ENCODE assay signal across 12 cellular contexts in genomic region chr12:1041478-1041877, GRCh38. TPM values are rescaled to one million over a fixed set of nuclear protein-coding genes. Genes with fewer than 3 reads are reported as not detected.
DNase-seq lines count a peak whose midpoint lies in the region; ATAC-seq and TF ChIP-seq lines count a peak whose summit lies in the region.
"Had no signal": no experiment of that assay in that cellular context is flagged by ENCODE, and none has a peak within 500 bp of the region (broad histone marks: within the 10 kb centered on the region; RNA-seq: fewer than 3 reads in every experiment).

No MANE protein-coding gene starts in this region.

- BruUV-seq in PC-3 (replicated peaks; lab: Mats Ljungman, UMichigan): no TSS peak

- no peak overlapping the region for H3K4me3 Mint-ChIP-seq in osteocyte (ENCODE audit: unreplicated experiment)
- H3K4me3 Mint-ChIP-seq: CD14-positive monocyte had no signal

- H3K9me2 ChIP-seq in PC-3 (replicated peaks; ENCODE audit: low read length): no peaks in the 10 kb centered on the region

- H3K27me3 Mint-ChIP-seq in osteocyte (ENCODE audit: unreplicated experiment): no peaks in the 10 kb centered on the region

- no peak overlapping the region for H2AFZ ChIP-seq in PC-3 (ENCODE audit: low read length)

- H3K79me2 ChIP-seq in PC-3 (ENCODE audit: low read length): peaks cover 12% of the 10 kb centered on the region; the same call in 1 of the 2 replicates

- CTCF ChIA-PET in PC-3 (lab: Charles Lee): interaction anchor here (0.8 kb wide), 1 partner anchor 51 kb away, joined by 7 read pairs; no protein-coding TSS in a partner anchor

- peaks cover 9% of the 10 kb centered on the region for H3K36me3 Mint-ChIP-seq in osteocyte (ENCODE audit: unreplicated experiment)

- no peak overlapping the region for H3K9ac ChIP-seq in PC-3 (ENCODE audit: low read length)

- H3K36me3 ChIP-seq in PC-3 (ENCODE audit: low read depth, low read length): no peaks in the 10 kb centered on the region

- H3K4me1 ChIP-seq in PC-3 (ENCODE audit: insufficient read depth, low read length): peaks cover 35% of the 10 kb centered on the region

- intact Hi-C loops in PC-3 (cut with micrococcal nuclease): loop anchor here (5.0 to 10.0 kb wide), 2 partner anchors 49 to 53 kb away; partner anchors contain the start of gene ERC1

- peak overlapping the region; percentile 31 for H3K27ac Mint-ChIP-seq in osteocyte (ENCODE audit: unreplicated experiment)

- POLR2A ChIA-PET in PC-3 (lab: Charles Lee; ENCODE audit: unreplicated experiment): no interaction called here

- peak; percentile 36 for TF ChIP-seq CTCF in PC-3 (conservative IDR thresholded peaks at IDR 0.05; ENCODE audit: low read depth, low read length)
- no peak for TF ChIP-seq CTCF in fibroblast of villous mesenchyme (IDR thresholded peaks at IDR 0.05; ENCODE audit: insufficient read depth, low read depth, low read length)
- TF ChIP-seq CTCF in osteocyte (IDR thresholded peaks at IDR 0.05): no peak
- no peak for TF ChIP-seq CTCF in GM20000 (IDR thresholded peaks at IDR 0.05; ENCODE audit: extremely low read depth, missing control alignments)

- H3K27ac ChIP-seq in PC-3 (ENCODE audit: low read length): no peak overlapping the region
- H3K27ac ChIP-seq: 22Rv1 had no signal

- H3K4me3 ChIP-seq in PC-3 (ENCODE audit: low read length) (no peak overlapping the region), fibroblast of villous mesenchyme (ENCODE audit: low read depth, low read length) (no peak overlapping the region)

- DNase-seq in ELR (ENCODE audit: low read depth) (peak; percentile 19), PC-3 (peak; percentile 46), fibroblast of villous mesenchyme (ENCODE audit: low read depth) (peak; percentile 21), osteocyte (ENCODE audit: extremely low spot score, unreplicated experiment) (no peak), middle frontal gyrus (ENCODE audit: extremely low spot score, low spot score) (no peak), GM20000 (ENCODE audit: low spot score) (no peak), RPMI8226 (no peak)
- no peak for DNase-seq in NK-92 treated with Interleukin-12 subunit alpha and Interleukin-12 subunit beta, amount 100 ng/mL, for 24 hours (lab: John Stamatoyannopoulos, UW)
- DNase-seq: IMR-90, KBM-7 had no signal

- H3K4me2 ChIP-seq in PC-3 (ENCODE audit: low read length): no peak overlapping the region

- H4K20me1 ChIP-seq in PC-3 (ENCODE audit: low read length): no peaks in the 10 kb centered on the region

- peaks cover 9% of the 10 kb centered on the region for H3F3A ChIP-seq in PC-3 (ENCODE audit: low read length, unreplicated experiment)

- ATAC-seq in PC-3: peak; percentile 67

- H3K9me3 Mint-ChIP-seq in osteocyte (ENCODE audit: unreplicated experiment): no peaks in the 10 kb centered on the region
- H3K9me3 Mint-ChIP-seq: CD14-positive monocyte had no signal

- peaks cover 32% of the 10 kb centered on the region for H3K4me1 Mint-ChIP-seq in osteocyte (ENCODE audit: unreplicated experiment)
- H3K4me1 Mint-ChIP-seq: CD14-positive monocyte had no signal

- H3K27me3 ChIP-seq in PC-3 (ENCODE audit: low read length): no peaks in the 10 kb centered on the region

- no peaks in the 10 kb centered on the region for H3K9me3 ChIP-seq in PC-3 (ENCODE audit: low read length)

RNA-seq across cellular contexts. Expression of gene ERC1, which starts 50.5 kb away (rescaled TPM):
- total RNA-seq in PC-3 (2014; rRNA removed) (12.3 and 16.0 TPM in 2 replicates), fibroblast of villous mesenchyme (41.9 and 49.7 TPM in 2 replicates), osteocyte (79.5 and 83.9 TPM in 2 replicates)

Comparison
In these comparisons a context has a peak if more than half of its experiments do, and no peak if none do; other contexts are left out.
1. DNase-seq: peak in ELR (single experiment), PC-3 (single experiment) and fibroblast of villous mesenchyme (single experiment); none in osteocyte (single experiment), middle frontal gyrus (single experiment), GM20000 (single experiment), RPMI8226 (single experiment) and NK-92 treated with Interleukin-12 subunit alpha and Interleukin-12 subunit beta, amount 100 ng/mL, for 24 hours (single experiment).